Comparison of ENCODE assay signal across 13 cellular contexts in genomic region chr2:85728342-85728741, GRCh38. TPM values are rescaled to one million over a fixed set of nuclear protein-coding genes. Genes with fewer than 3 reads are reported as not detected.
DNase-seq lines count a peak whose midpoint lies in the region; ATAC-seq and TF ChIP-seq lines count a peak whose summit lies in the region.
"Had no signal": no experiment of that assay in that cellular context is flagged by ENCODE, and none has a peak within 500 bp of the region (broad histone marks: within the 10 kb centered on the region; RNA-seq: fewer than 3 reads in every experiment).

No MANE protein-coding gene starts in this region.

- TF ChIP-seq POLR2A in heart left ventricle (IDR thresholded peaks at IDR 0.05) = no peak

- ATAC-seq in heart left ventricle (peak in 1 of 4 donors; percentile 27), Right ventricle myocardium superior (ENCODE audit: poor library complexity) (no peak), upper lobe of right lung (no peak)

- no peak for DNase-seq in heart left ventricle
- no peak for DNase-seq in Right ventricle myocardium superior
- no peak for DNase-seq in dorsolateral prefrontal cortex
- DNase-seq in upper lobe of right lung = no peak
- no peak for DNase-seq in activated CD4-positive, alpha-beta memory T cell treated with anti-CD3 and anti-CD28 coated beads, Interleukin-2, amount 10 ng/mL, durations not matched to agents 7 days and 5 days
- no peak for DNase-seq in CD1c-positive myeloid dendritic cell (ENCODE audit: extremely low spot score)
- DNase-seq in mesenchymal stem cell = no peak

- H3K27me3 Mint-ChIP-seq in activated CD4-positive, alpha-beta memory T cell treated with anti-CD3 and anti-CD28 coated beads, Interleukin-2, amount 10 ng/mL, durations not matched to agents 7 days and 5 days = peaks cover 34% of the 10 kb centered on the region

- H2BK120ac ChIP-seq in mesenchymal stem cell (ENCODE audit: low read depth, low read length) = no peak overlapping the region

- POLR2A ChIA-PET in activated CD4-positive, alpha-beta memory T cell treated with anti-CD3 and anti-CD28 coated beads, Interleukin-2, amount 10 ng/mL, durations not matched to agents 7 days and 5 days (lab: Charles Lee) = interaction anchor here (1.1 kb wide), 3 partner anchors 84 to 91 kb away, joined by 3 to 4 read pairs (median 3); no protein-coding TSS in a partner anchor

- no peaks in the 10 kb centered on the region for H3K79me1 ChIP-seq in mesenchymal stem cell (replicated peaks; ENCODE audit: low read length, poor library complexity, severe bottlenecking)

- intact Hi-C loops in heart left ventricle (cut with DNase I) = loop anchor here (1.0 to 10.0 kb wide), 11 partner anchors 22 to 356 kb away; no protein-coding TSS in a partner anchor
- intact Hi-C loops in Right ventricle myocardium superior (cut with DNase I) = loop anchor here (2.0 to 10.0 kb wide), 2 partner anchors 86 to 346 kb away; no protein-coding TSS in a partner anchor
- intact Hi-C loops in dorsolateral prefrontal cortex (cut with DNase I) = loop anchor here (1.0 to 10.0 kb wide), 4 partner anchors 21 to 346 kb away; no protein-coding TSS in a partner anchor
- intact Hi-C loops in upper lobe of right lung (cut with DNase I) = loop anchor here (5.0 kb wide), 1 partner anchor 84 kb away; no protein-coding TSS in a partner anchor

- H3K4me2 ChIP-seq in parathyroid adenoma (ENCODE audit: low read length) (no peak overlapping the region), mesenchymal stem cell (ENCODE audit: low read length, poor library complexity, severe bottlenecking) (no peak overlapping the region)

- no peak overlapping the region for H2BK5ac ChIP-seq in mesenchymal stem cell (ENCODE audit: low read depth, low read length, poor library complexity, severe bottlenecking)

- H3K9me3 ChIP-seq in heart left ventricle (no peaks in the 10 kb centered on the region), parathyroid adenoma (ENCODE audit: control insufficient read depth, low read length) (no peaks in the 10 kb centered on the region), upper lobe of right lung (no peaks in the 10 kb centered on the region), mesenchymal stem cell (ENCODE audit: control insufficient read depth, low read length) (no peaks in the 10 kb centered on the region)
- H3K9me3 ChIP-seq: BLaER1 had no signal

- H2BK15ac ChIP-seq in mesenchymal stem cell (ENCODE audit: low read depth, poor library complexity, severe bottlenecking) = no peak overlapping the region

- H3K4me3 Mint-ChIP-seq in activated CD4-positive, alpha-beta memory T cell treated with anti-CD3 and anti-CD28 coated beads, Interleukin-2, amount 10 ng/mL, durations not matched to agents 7 days and 5 days = no peak overlapping the region
- H3K4me3 Mint-ChIP-seq: HFFc6 had no signal

- H3K27me3 ChIP-seq in heart left ventricle (no peaks in the 10 kb centered on the region), dorsolateral prefrontal cortex (no peaks in the 10 kb centered on the region), parathyroid adenoma (ENCODE audit: control insufficient read depth, insufficient read depth, low read length) (no peaks in the 10 kb centered on the region), upper lobe of right lung (no peaks in the 10 kb centered on the region), mesenchymal stem cell (ENCODE audit: control insufficient read depth in 1 of 2, insufficient read depth in 1 of 2, low read length in 2 of 2) (peaks cover 4 to 17% of the 10 kb centered on the region in 2 experiments)
- H3K27me3 ChIP-seq: BLaER1 had no signal

- H3K9me3 Mint-ChIP-seq in activated CD4-positive, alpha-beta memory T cell treated with anti-CD3 and anti-CD28 coated beads, Interleukin-2, amount 10 ng/mL, durations not matched to agents 7 days and 5 days = no peaks in the 10 kb centered on the region
- H3K9me3 Mint-ChIP-seq: HFFc6 had no signal

- H3K36me3 Mint-ChIP-seq in activated CD4-positive, alpha-beta memory T cell treated with anti-CD3 and anti-CD28 coated beads, Interleukin-2, amount 10 ng/mL, durations not matched to agents 7 days and 5 days (ENCODE audit: low read depth) = no peaks in the 10 kb centered on the region

- H3K27ac Mint-ChIP-seq in activated CD4-positive, alpha-beta memory T cell treated with anti-CD3 and anti-CD28 coated beads, Interleukin-2, amount 10 ng/mL, durations not matched to agents 7 days and 5 days = no peak overlapping the region
- H3K27ac Mint-ChIP-seq: HFFc6 had no signal

- no peak overlapping the region for H4K91ac ChIP-seq in mesenchymal stem cell (ENCODE audit: low read length)

- 58 to 71% (median 62%) methylated on average over 5 of the region's 5 CpGs for WGBS in heart left ventricle, 4 donors
- 100% methylated on average over 1 of the region's 5 CpGs for WGBS in mesenchymal stem cell

- H2BK12ac ChIP-seq in mesenchymal stem cell (ENCODE audit: low read length in 2 of 2) = no peak overlapping the region

- CTCF ChIA-PET in activated CD4-positive, alpha-beta memory T cell treated with anti-CD3 and anti-CD28 coated beads, Interleukin-2, amount 10 ng/mL, durations not matched to agents 7 days and 5 days (lab: Charles Lee) = interaction anchor here (0.6 to 2.5 kb wide), 36 partner anchors 8 to 438 kb away, joined by 3 to 44 read pairs (median 4); partner anchors contain the start of gene ST3GAL5

- no peak overlapping the region for H3K9ac ChIP-seq in parathyroid adenoma
- H3K9ac ChIP-seq in mesenchymal stem cell (ENCODE audit: low read length) = no peak overlapping the region
- H3K9ac ChIP-seq: BLaER1 had no signal

- no peak overlapping the region for H3K23ac ChIP-seq in mesenchymal stem cell (ENCODE audit: low read length in 2 of 2)

- peaks cover 9% of the 10 kb centered on the region for H3K4me1 Mint-ChIP-seq in activated CD4-positive, alpha-beta memory T cell treated with anti-CD3 and anti-CD28 coated beads, Interleukin-2, amount 10 ng/mL, durations not matched to agents 7 days and 5 days

- H3K14ac ChIP-seq in mesenchymal stem cell (ENCODE audit: low read length in 2 of 2) = no peak overlapping the region

- H3K4me1 ChIP-seq in heart left ventricle (peaks cover 0 to 46% (median 24%) of the 10 kb centered on the region in 12 donors), parathyroid adenoma (no peaks in the 10 kb centered on the region), upper lobe of right lung (peaks cover 35% of the 10 kb centered on the region), mesenchymal stem cell (ENCODE audit: control insufficient read depth, insufficient read depth, low read depth, low read length) (no peaks in the 10 kb centered on the region)

- H3K4me3 ChIP-seq in heart left ventricle (no peak overlapping the region), dorsolateral prefrontal cortex (no peak overlapping the region), parathyroid adenoma (ENCODE audit: low read depth, low read length) (no peak overlapping the region), upper lobe of right lung (no peak overlapping the region), mesenchymal stem cell (ENCODE audit: insufficient read depth in 1 of 2, low read depth in 1 of 2, low read length in 2 of 2) (no peak overlapping the region)
- H3K4me3 ChIP-seq: BLaER1, PC-9 had no signal

- H4K8ac ChIP-seq in mesenchymal stem cell (ENCODE audit: low read length) = no peak overlapping the region

- TF ChIP-seq CTCF in heart left ventricle (IDR thresholded peaks at IDR 0.05) (no peak), dorsolateral prefrontal cortex (IDR thresholded peaks at IDR 0.05 in 54 of 56, conservative IDR thresholded peaks at IDR 0.05 in 2 of 56; ENCODE audit: low read depth in 1 of 56, partially characterized antibody in 56 of 56) (no peak), parathyroid adenoma (IDR thresholded peaks at IDR 0.05) (no peak), upper lobe of right lung (IDR thresholded peaks at IDR 0.05) (no peak)

- H2AFZ ChIP-seq in parathyroid adenoma = no peak overlapping the region
- no peak overlapping the region for H2AFZ ChIP-seq in mesenchymal stem cell (ENCODE audit: low read depth, low read length)
- H2AFZ ChIP-seq: PC-9 had no signal

- peak overlapping the region in 9 of 12 donors; percentile 15 to 71 (median 52) for H3K27ac ChIP-seq in heart left ventricle
- H3K27ac ChIP-seq in dorsolateral prefrontal cortex = peak overlapping the region in 36 of 59 donors; percentile 7 to 78 (median 53)
- H3K27ac ChIP-seq in parathyroid adenoma = peak overlapping the region; percentile 15
- peak overlapping the region; percentile 1 for H3K27ac ChIP-seq in upper lobe of right lung
- no peak overlapping the region for H3K27ac ChIP-seq in mesenchymal stem cell (ENCODE audit: low read length, poor library complexity, severe bottlenecking)
- H3K27ac ChIP-seq: 22Rv1, BLaER1, PC-9 had no signal

- H3K4ac ChIP-seq in mesenchymal stem cell (ENCODE audit: low read depth in 1 of 2, low read length in 2 of 2) = no peak overlapping the region

- H2AK5ac ChIP-seq in mesenchymal stem cell (ENCODE audit: low read length, severe bottlenecking) = no peak overlapping the region

- no peak overlapping the region for H3K18ac ChIP-seq in mesenchymal stem cell (ENCODE audit: low read depth in 1 of 2, low read length in 2 of 2)

- H3K36me3 ChIP-seq in heart left ventricle (no peaks in the 10 kb centered on the region), parathyroid adenoma (ENCODE audit: control insufficient read depth, insufficient read depth, low read length) (no peaks in the 10 kb centered on the region), upper lobe of right lung (no peaks in the 10 kb centered on the region), mesenchymal stem cell (ENCODE audit: control insufficient read depth in 1 of 2, insufficient read depth in 2 of 2, low read depth in 1 of 2, low read length in 2 of 2) (no peaks in the 10 kb centered on the region)
- H3K36me3 ChIP-seq: BLaER1 had no signal

- H3K79me2 ChIP-seq in parathyroid adenoma = no peaks in the 10 kb centered on the region

RNA-seq across cellular contexts. Expression of gene ATOH8, which starts 25.4 kb away (rescaled TPM):
- total RNA-seq in heart left ventricle (100 to 1,000 TPM in 1 of 9 donors, 10 to 100 TPM in 8; 11.8 to 103 (median 18.5) TPM), Right ventricle myocardium superior (25.8 TPM), dorsolateral prefrontal cortex (10 to 100 TPM in 97 of 120 experiments, 1 to 10 TPM in 23; 4.6 to 58.9 (median 14.7) TPM), upper lobe of right lung (93.6 TPM)
- polyA plus RNA-seq in heart left ventricle = 10 to 100 TPM; 22.9 to 37.9 TPM
- total RNA-seq in activated CD4-positive, alpha-beta memory T cell treated with anti-CD3 and anti-CD28 coated beads, Interleukin-2, amount 10 ng/mL, durations not matched to agents 7 days and 5 days = under 1 TPM; 0.55 to 0.78 TPM
- polyA plus RNA-seq in mesenchymal stem cell (2013, experiment 1 of 2) = 5.8 TPM
- 6.0 TPM for polyA plus RNA-seq in mesenchymal stem cell (2013, experiment 2 of 2)
- total RNA-seq: PC-9 had no signal

RNA-seq across cellular contexts. Expression of gene GNLY, which starts 34.2 kb away (rescaled TPM):
- 10 to 100 TPM in 1 of 9 donors, 1 to 10 TPM in 4, under 1 TPM in 2, not detected in 2; 0.29 to 47.1 (median 2.1) TPM for total RNA-seq in heart left ventricle
- polyA plus RNA-seq in heart left ventricle = 1 to 10 TPM; 1.3 to 2.3 TPM
- total RNA-seq in Right ventricle myocardium superior = 1.7 TPM
- total RNA-seq in dorsolateral prefrontal cortex = 10 to 100 TPM in 6 of 120 experiments, 1 to 10 TPM in 105, under 1 TPM in 7, not detected in 2; 0.48 to 16.9 (median 3.9) TPM
- 18.5 TPM for total RNA-seq in upper lobe of right lung
- 100 to 1,000 TPM; 569 to 599 TPM for total RNA-seq in activated CD4-positive, alpha-beta memory T cell treated with anti-CD3 and anti-CD28 coated beads, Interleukin-2, amount 10 ng/mL, durations not matched to agents 7 days and 5 days
- not detected for polyA plus RNA-seq in mesenchymal stem cell (2013, experiment 1 of 2)
- not detected for polyA plus RNA-seq in mesenchymal stem cell (2013, experiment 2 of 2)
- total RNA-seq: H1, HFFc6, PC-9 had no signal

Comparison
In these comparisons a context has a peak if more than half of its experiments do, and no peak if none do; other contexts are left out.
1. RNA of gene GNLY, which starts 34.2 kb away (total RNA-seq): 569 to 599 TPM in activated CD4-positive, alpha-beta memory T cell treated with anti-CD3 and anti-CD28 coated beads, Interleukin-2, amount 10 ng/mL, durations not matched to agents 7 days and 5 days; 18.5 TPM in upper lobe of right lung (single experiment), 0.48 to 16.9 TPM in dorsolateral prefrontal cortex, 1.7 TPM in Right ventricle myocardium superior (single experiment) and 0.29 to 47.1 TPM in heart left ventricle; every median in the first group is over 10 times any median in the second.